9 cellular contexts compared by ENCODE assay signal in the genomic region with DNA sequence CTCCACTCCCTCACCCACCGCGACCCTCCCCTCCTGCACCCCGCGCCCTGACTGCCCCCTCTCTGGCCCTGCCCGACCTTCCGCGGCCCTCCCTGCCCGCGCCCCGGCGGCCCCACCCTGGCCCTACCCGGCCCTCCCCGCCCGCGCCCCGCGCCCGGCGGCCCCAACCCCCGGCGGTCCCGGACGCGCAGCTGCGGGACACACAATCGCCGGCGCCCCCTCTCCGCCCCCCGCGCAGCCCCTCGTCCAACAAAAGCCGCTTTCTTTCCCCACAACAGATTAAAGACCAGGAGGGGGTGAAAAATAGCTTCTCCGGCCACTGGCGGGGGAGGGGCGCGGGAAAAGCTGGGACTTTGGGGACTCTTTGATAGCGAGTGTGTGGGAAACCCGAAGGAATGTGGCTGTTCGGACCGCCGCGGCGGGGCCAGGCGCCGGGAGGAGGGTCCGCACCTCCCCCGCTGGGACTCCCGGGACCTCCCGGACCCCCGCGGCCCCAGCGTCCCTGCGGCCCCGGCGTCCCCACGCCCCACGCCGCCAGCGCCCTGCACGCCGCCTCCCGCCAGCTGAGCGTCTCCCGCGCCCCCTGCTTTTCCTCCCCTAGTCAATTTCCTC. TPM values are rescaled to one million over a fixed set of nuclear protein-coding genes. Genes with fewer than 3 reads are reported as not detected.
DNase-seq lines count a peak whose midpoint lies in the region; ATAC-seq and TF ChIP-seq lines count a peak whose summit lies in the region.
"Had no signal": no experiment of that assay in that cellular context is flagged by ENCODE, and none has a peak within 500 bp of the region (broad histone marks: within the 10 kb centered on the region; RNA-seq: fewer than 3 reads in every experiment).

No MANE protein-coding gene starts in this region.

- H3K9me3 Mint-ChIP-seq in Calu3 (ENCODE audit: low read depth, unreplicated experiment) = no peaks in the 10 kb centered on the region

- BruUV-seq in Calu3 (replicated peaks; lab: Mats Ljungman, UMichigan) = no TSS peak

- TF ChIP-seq POLR2A in heart left ventricle (IDR thresholded peaks at IDR 0.05) = no peak

- H3K27me3 ChIP-seq in heart left ventricle = peaks cover 0 to 14% (median 0%) of the 10 kb centered on the region in 9 donors

- TF ChIP-seq CTCF in Calu3 (IDR thresholded peaks at IDR 0.05; ENCODE audit: unreplicated experiment) (no peak), WI38 (IDR thresholded peaks at IDR 0.05; ENCODE audit: low read depth, low read length) (no peak), heart left ventricle (IDR thresholded peaks at IDR 0.05) (peak in 1 of 12 donors; percentile 8)

- peaks cover 15% of the 10 kb centered on the region for H3K27me3 Mint-ChIP-seq in Calu3 (ENCODE audit: unreplicated experiment)

- H3K4me1 Mint-ChIP-seq in Calu3 (ENCODE audit: low read depth, unreplicated experiment) = peaks cover 15% of the 10 kb centered on the region

- intact Hi-C loops in Calu3 (cut with micrococcal nuclease; ENCODE audit: unreplicated experiment) = no loop called here
- intact Hi-C loops in heart left ventricle (cut with DNase I) = no loop called here
- intact Hi-C loops in posterior cingulate gyrus (cut with DNase I) = no loop called here

- peak overlapping the region; percentile 59 for H3K4me3 ChIP-seq in WI38 (ENCODE audit: low read depth, low read length)
- H3K4me3 ChIP-seq in heart left ventricle = peak overlapping the region; percentile 54 to 86 (median 72)

- WGBS in heart left ventricle, 4 donors = 1 to 2% (median 1%) methylated on average over 54 to 66 of the region's 66 CpGs

- peaks cover 0 to 42% (median 22%) of the 10 kb centered on the region in 12 donors for H3K4me1 ChIP-seq in heart left ventricle

- CTCF ChIA-PET in Calu3 (lab: Charles Lee) = no interaction called here

- H3K9me3 ChIP-seq in heart left ventricle = no peaks in the 10 kb centered on the region

- peak overlapping the region; percentile 34 for H3K27ac Mint-ChIP-seq in Calu3 (ENCODE audit: unreplicated experiment)

- H3K36me3 Mint-ChIP-seq in Calu3 (ENCODE audit: insufficient read depth, unreplicated experiment) = peaks cover 10% of the 10 kb centered on the region

- H3K4me3 Mint-ChIP-seq in Calu3 (ENCODE audit: low read depth, unreplicated experiment) = peak overlapping the region; percentile 68

- DNase-seq in Calu3 (no peak), heart left ventricle (peak in 3 of 5 donors; percentile 36 to 61 (median 53)), posterior cingulate gyrus (peak in 9 of 10 donors; percentile 43 to 94 (median 74)), T1000 (lab: John Stamatoyannopoulos, UW) (no peak), NCI-H1436 (lab: John Stamatoyannopoulos, UW) (no peak)
- no peak for DNase-seq in NK-92 treated with Interleukin-12 subunit alpha and Interleukin-12 subunit beta, amount 100 ng/mL, for 24 hours (lab: John Stamatoyannopoulos, UW)

- peak overlapping the region; percentile 83 to 97 (median 89) for H3K27ac ChIP-seq in heart left ventricle
- H3K27ac ChIP-seq: HL-60 had no signal

- ATAC-seq in heart left ventricle = peak in 3 of 4 donors; percentile 45 to 52 (median 51)
- no peak for ATAC-seq in HG02981 (IDR thresholded peaks at IDR 0.05; ENCODE audit: unreplicated experiment)

- H3K36me3 ChIP-seq in heart left ventricle = no peaks in the 10 kb centered on the region

RNA-seq across cellular contexts. Expression of gene ID3, which starts 8.8 kb away (rescaled TPM):
- total RNA-seq in Calu3 (2022) (25.2 and 30.2 TPM in 2 replicates), heart left ventricle (100 to 1,000 TPM in 3 of 9 donors, 10 to 100 TPM in 6; 57.5 to 185 (median 91.0) TPM)
- polyA plus RNA-seq in heart left ventricle = 100 to 1,000 TPM in 1 of 2 donors, 10 to 100 TPM in 1; 55.3 to 153 TPM

RNA-seq across cellular contexts. Expression of gene E2F2, which starts 37.1 kb away (rescaled TPM):
- total RNA-seq in Calu3 (2022) (6.2 and 8.1 TPM in 2 replicates), heart left ventricle (1 to 10 TPM in 1 of 9 donors, under 1 TPM in 7, not detected in 1; 0.07 to 2.7 (median 0.21) TPM)
- polyA plus RNA-seq in heart left ventricle = under 1 TPM; 0.04 to 0.12 TPM

Comparison
In these comparisons a context has a peak if more than half of its experiments do, and no peak if none do; other contexts are left out.
1. DNase-seq: peak in heart left ventricle (3 of 5) and posterior cingulate gyrus (9 of 10); none in Calu3 (single experiment), T1000 (single experiment), NCI-H1436 (single experiment) and NK-92 treated with Interleukin-12 subunit alpha and Interleukin-12 subunit beta, amount 100 ng/mL, for 24 hours (single experiment).